Comparison of ENCODE assay signal across 14 cellular contexts in the genomic region with DNA sequence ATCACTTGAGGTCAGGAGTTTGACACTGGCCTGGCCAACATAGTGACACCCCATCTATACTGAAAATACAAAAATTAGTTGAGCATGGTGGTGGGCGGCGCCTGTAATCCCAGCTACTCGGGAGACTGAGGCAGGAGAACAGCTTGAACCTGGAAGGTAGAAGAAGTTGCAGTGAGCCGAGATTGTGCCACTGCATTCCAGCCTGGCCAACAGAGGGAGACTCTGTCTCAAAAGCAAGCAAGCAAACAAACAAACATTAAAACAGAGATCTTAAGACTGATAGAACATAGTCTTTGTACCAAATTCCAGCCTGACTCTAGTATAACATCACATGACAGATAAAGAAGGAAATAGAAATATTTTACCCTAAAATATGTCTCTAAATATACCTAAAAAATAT.
DNase-seq lines count a peak whose midpoint lies in the region; ATAC-seq and TF ChIP-seq lines count a peak whose summit lies in the region.
"Had no signal": no experiment of that assay in that cellular context is flagged by ENCODE, and none has a peak within 500 bp of the region (broad histone marks: within the 10 kb centered on the region; RNA-seq: fewer than 3 reads in every experiment).

No MANE protein-coding gene starts in this region.

- H3K36me3 ChIP-seq in mesenchymal stem cell (ENCODE audit: control insufficient read depth in 1 of 2, insufficient read depth in 2 of 2, low read depth in 1 of 2, low read length in 2 of 2) (no peaks in the 10 kb centered on the region), uterus (no peaks in the 10 kb centered on the region)
- H3K36me3 ChIP-seq: SJSA1 had no signal

- H3K14ac ChIP-seq in mesenchymal stem cell (ENCODE audit: low read length in 2 of 2) = no peak overlapping the region

- no peaks in the 10 kb centered on the region for H3K27me3 ChIP-seq in mesenchymal stem cell (ENCODE audit: control insufficient read depth in 1 of 2, insufficient read depth in 1 of 2, low read length in 2 of 2)
- no peaks in the 10 kb centered on the region for H3K27me3 ChIP-seq in uterus
- H3K27me3 ChIP-seq: SJSA1 had no signal

- no peak overlapping the region for H2AFZ ChIP-seq in mesenchymal stem cell (ENCODE audit: low read depth, low read length)

- no peak for DNase-seq in AG09319 (ENCODE audit: extremely low read depth, low read depth)
- DNase-seq in chondrocyte (ENCODE audit: low spot score) = no peak
- no peak for DNase-seq in mesenchymal stem cell
- DNase-seq in KG1 (lab: John Stamatoyannopoulos, UW) = no peak
- DNase-seq in activated T-helper 1 cell treated with anti-CD3 and anti-CD28 coated beads, Interleukin-12 subunit alpha, Interleukin-12 subunit beta, Interleukin-2, Interleukin-4 antibody, amounts not matched to agents 30 ng/mL and 10 ng/mL and 1 ng/mL, durations not matched to agents 14 hours and 24 hours and 36 hours (ENCODE audit: low spot score) = no peak
- DNase-seq in uterus = no peak
- DNase-seq: activated naive CD4-positive, alpha-beta T cell treated with Interleukin-2 at 50 U/mL for 16 hours; AML-193; NCI-H2081 treated with DMSO at 0.1 percent for 48 hours; stimulated activated CD4-positive, alpha-beta T cell treated with anti-CD3 and anti-CD28 coated beads, Interleukin-2, amount 100 ng/mL, for 48 hours had no signal

- H2BK15ac ChIP-seq in mesenchymal stem cell (ENCODE audit: low read depth, poor library complexity, severe bottlenecking) = no peak overlapping the region

- H2BK12ac ChIP-seq in mesenchymal stem cell (ENCODE audit: low read length in 2 of 2) = no peak overlapping the region

- no peak overlapping the region for H3K4me2 ChIP-seq in mesenchymal stem cell (ENCODE audit: low read length, poor library complexity, severe bottlenecking)

- peaks cover 13% of the 10 kb centered on the region for H3K4me1 ChIP-seq in mesenchymal stem cell (ENCODE audit: control insufficient read depth, insufficient read depth, low read depth, low read length)
- no peaks in the 10 kb centered on the region for H3K4me1 ChIP-seq in uterus
- H3K4me1 ChIP-seq: SJSA1 had no signal

- no peak overlapping the region for H2BK120ac ChIP-seq in mesenchymal stem cell (ENCODE audit: low read depth, low read length)

- intact Hi-C loops in activated T-helper 1 cell treated with anti-CD3 and anti-CD28 coated beads, Interleukin-12 subunit alpha, Interleukin-12 subunit beta, Interleukin-2, Interleukin-4 antibody, amounts not matched to agents 30 ng/mL and 10 ng/mL and 1 ng/mL, durations not matched to agents 14 hours and 24 hours and 36 hours (cut with micrococcal nuclease) = no loop called here
- intact Hi-C loops in uterus (cut with DNase I; ENCODE audit: low total_unique reads) = no loop called here

- H3K27ac Mint-ChIP-seq in chondrocyte (ENCODE audit: unreplicated experiment) = no peak overlapping the region
- no peak overlapping the region for H3K27ac Mint-ChIP-seq in activated T-helper 1 cell treated with anti-CD3 and anti-CD28 coated beads, Interleukin-12 subunit alpha, Interleukin-12 subunit beta, Interleukin-2, Interleukin-4 antibody, amounts not matched to agents 30 ng/mL and 10 ng/mL and 1 ng/mL, durations not matched to agents 14 hours and 24 hours and 36 hours

- H3K4ac ChIP-seq in mesenchymal stem cell (ENCODE audit: low read depth in 1 of 2, low read length in 2 of 2) = no peak overlapping the region

- H3K23ac ChIP-seq in mesenchymal stem cell (ENCODE audit: low read length in 2 of 2) = no peak overlapping the region

- ATAC-seq in HG03139 (IDR thresholded peaks at IDR 0.05; ENCODE audit: unreplicated experiment) = no peak

- H2BK5ac ChIP-seq in mesenchymal stem cell (ENCODE audit: low read depth, low read length, poor library complexity, severe bottlenecking) = no peak overlapping the region

- no peak overlapping the region for H3K9ac ChIP-seq in mesenchymal stem cell (ENCODE audit: low read length)

- peak overlapping the region; percentile 95 for H2AK5ac ChIP-seq in mesenchymal stem cell (ENCODE audit: low read length, severe bottlenecking)

- no peak for TF ChIP-seq POLR2A in uterus (IDR thresholded peaks at IDR 0.05)

- H3K27ac ChIP-seq in mesenchymal stem cell (ENCODE audit: low read length, poor library complexity, severe bottlenecking) (peak overlapping the region; percentile 53), uterus (no peak overlapping the region)
- H3K27ac ChIP-seq: coronary artery, SJSA1 had no signal

- H4K91ac ChIP-seq in mesenchymal stem cell (ENCODE audit: low read length) = no peak overlapping the region

- no peak overlapping the region for H3K18ac ChIP-seq in mesenchymal stem cell (ENCODE audit: low read depth in 1 of 2, low read length in 2 of 2)

- H3K9me3 Mint-ChIP-seq in chondrocyte (ENCODE audit: low read depth) = peaks cover 3% of the 10 kb centered on the region
- H3K9me3 Mint-ChIP-seq in activated T-helper 1 cell treated with anti-CD3 and anti-CD28 coated beads, Interleukin-12 subunit alpha, Interleukin-12 subunit beta, Interleukin-2, Interleukin-4 antibody, amounts not matched to agents 30 ng/mL and 10 ng/mL and 1 ng/mL, durations not matched to agents 14 hours and 24 hours and 36 hours = no peaks in the 10 kb centered on the region

- H3K4me3 Mint-ChIP-seq in chondrocyte (ENCODE audit: unreplicated experiment) = no peak overlapping the region
- H3K4me3 Mint-ChIP-seq in activated T-helper 1 cell treated with anti-CD3 and anti-CD28 coated beads, Interleukin-12 subunit alpha, Interleukin-12 subunit beta, Interleukin-2, Interleukin-4 antibody, amounts not matched to agents 30 ng/mL and 10 ng/mL and 1 ng/mL, durations not matched to agents 14 hours and 24 hours and 36 hours = no peak overlapping the region

- H3K4me1 Mint-ChIP-seq in chondrocyte (ENCODE audit: low read depth) = peaks cover 28% of the 10 kb centered on the region
- H3K4me1 Mint-ChIP-seq in activated T-helper 1 cell treated with anti-CD3 and anti-CD28 coated beads, Interleukin-12 subunit alpha, Interleukin-12 subunit beta, Interleukin-2, Interleukin-4 antibody, amounts not matched to agents 30 ng/mL and 10 ng/mL and 1 ng/mL, durations not matched to agents 14 hours and 24 hours and 36 hours (ENCODE audit: low read depth) = no peaks in the 10 kb centered on the region

- H3K9me3 ChIP-seq in mesenchymal stem cell (ENCODE audit: control insufficient read depth, low read length) (no peaks in the 10 kb centered on the region), uterus (no peaks in the 10 kb centered on the region)
- H3K9me3 ChIP-seq: SJSA1 had no signal

- WGBS in mesenchymal stem cell = 87% methylated on average over 4 of the region's 4 CpGs

- no peak overlapping the region for H3K4me3 ChIP-seq in mesenchymal stem cell (ENCODE audit: insufficient read depth in 1 of 2, low read depth in 1 of 2, low read length in 2 of 2)
- H3K4me3 ChIP-seq in uterus = no peak overlapping the region
- H3K4me3 ChIP-seq: coronary artery, SJSA1 had no signal

- no peaks in the 10 kb centered on the region for H3K27me3 Mint-ChIP-seq in chondrocyte (ENCODE audit: low read depth)
- no peaks in the 10 kb centered on the region for H3K27me3 Mint-ChIP-seq in activated T-helper 1 cell treated with anti-CD3 and anti-CD28 coated beads, Interleukin-12 subunit alpha, Interleukin-12 subunit beta, Interleukin-2, Interleukin-4 antibody, amounts not matched to agents 30 ng/mL and 10 ng/mL and 1 ng/mL, durations not matched to agents 14 hours and 24 hours and 36 hours (ENCODE audit: insufficient read depth)

- H3K36me3 Mint-ChIP-seq in chondrocyte (ENCODE audit: low read depth) = no peaks in the 10 kb centered on the region
- H3K36me3 Mint-ChIP-seq in activated T-helper 1 cell treated with anti-CD3 and anti-CD28 coated beads, Interleukin-12 subunit alpha, Interleukin-12 subunit beta, Interleukin-2, Interleukin-4 antibody, amounts not matched to agents 30 ng/mL and 10 ng/mL and 1 ng/mL, durations not matched to agents 14 hours and 24 hours and 36 hours (ENCODE audit: low read depth) = no peaks in the 10 kb centered on the region

- no peak overlapping the region for H4K8ac ChIP-seq in mesenchymal stem cell (ENCODE audit: low read length)

- TF ChIP-seq CTCF in AG09319 (IDR thresholded peaks at IDR 0.05; ENCODE audit: low read depth, low read length) (peak; percentile 25), LNCAP (IDR thresholded peaks at IDR 0.05) (peak; percentile 66), chondrocyte (IDR thresholded peaks at IDR 0.05) (peak; percentile 69), uterus (IDR thresholded peaks at IDR 0.05) (peak in 1 of 4 experiments; percentile 9)

- H3K79me1 ChIP-seq in mesenchymal stem cell (replicated peaks; ENCODE audit: low read length, poor library complexity, severe bottlenecking) = peaks cover 21% of the 10 kb centered on the region
